8 cellular contexts compared by ENCODE assay signal in the genomic region with DNA sequence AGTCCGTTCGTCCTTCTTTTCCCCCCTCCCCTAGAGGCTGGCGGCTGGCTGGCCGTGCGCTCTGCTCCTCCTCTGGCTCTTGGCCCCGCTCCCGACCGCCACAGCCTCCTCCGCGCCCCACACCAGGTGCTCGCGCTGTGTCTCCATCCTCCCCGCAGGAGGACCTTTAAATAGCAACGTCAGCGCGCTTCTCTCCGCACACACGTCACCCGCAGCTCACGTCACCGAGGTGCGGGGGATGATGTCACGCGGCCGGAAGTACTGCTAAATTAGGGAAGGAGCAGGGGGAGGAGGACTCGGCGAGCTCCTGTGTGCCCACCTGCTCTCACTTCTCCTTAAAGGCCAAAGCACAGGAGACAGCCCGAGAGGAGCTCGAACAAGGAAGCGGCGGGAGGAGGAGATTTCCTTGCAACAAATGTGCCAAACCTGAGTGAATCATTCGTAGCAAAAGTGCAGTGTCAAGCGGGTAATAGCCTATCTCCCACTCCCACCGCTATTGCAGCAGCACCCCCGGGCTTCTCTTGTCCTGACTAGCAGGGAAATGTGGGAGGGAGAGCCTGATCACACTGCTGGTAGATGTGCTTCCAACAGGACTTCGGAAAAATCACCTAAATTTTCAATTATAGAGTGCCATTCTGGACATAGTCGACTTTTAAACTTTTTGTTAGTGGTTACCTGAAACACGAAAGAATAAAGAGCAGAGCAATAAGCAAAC. TPM values are rescaled to one million over a fixed set of nuclear protein-coding genes. Genes with fewer than 3 reads are reported as not detected.
DNase-seq lines count a peak whose midpoint lies in the region; ATAC-seq and TF ChIP-seq lines count a peak whose summit lies in the region.

No MANE protein-coding gene starts in this region.

- peak; percentile 88 to 89 for ATAC-seq in activated naive CD4-positive, alpha-beta T cell treated with anti-CD3 and anti-CD28 coated beads, Interleukin-2, amount 50 U/mL, for 72 hours

- H3K4me1 Mint-ChIP-seq in HFFc6 (ENCODE audit: low read depth) = peaks cover 30% of the 10 kb centered on the region

- 0 out of 2 replicates have a peak overlapping the region, but pooled peaks have one; percentile 23 for H3K27ac ChIP-seq in SK-N-MC
- peak overlapping the region; percentile 95 to 97 for H3K27ac ChIP-seq in testis

- no peaks in the 10 kb centered on the region for H3K36me3 Mint-ChIP-seq in HFFc6 (ENCODE audit: low read depth)
- H3K36me3 Mint-ChIP-seq in activated naive CD4-positive, alpha-beta T cell treated with anti-CD3 and anti-CD28 coated beads, Interleukin-2, amount 50 U/mL, for 72 hours = peaks cover 0 to 5% of the 10 kb centered on the region in 2 donors

- no peaks in the 10 kb centered on the region for H3K4me1 ChIP-seq in testis

- 1 to 3% methylated on average over 13 to 36 of the region's 38 CpGs for WGBS in testis, 2 donors

- H3K4me3 Mint-ChIP-seq in HFFc6 = peak overlapping the region; percentile 94

- H3K27ac Mint-ChIP-seq in HFFc6 = peak overlapping the region; percentile 93
- H3K27ac Mint-ChIP-seq in activated naive CD4-positive, alpha-beta T cell treated with anti-CD3 and anti-CD28 coated beads, Interleukin-2, amount 50 U/mL, for 72 hours = peak overlapping the region; percentile 90 to 92

- H3K4me3 ChIP-seq in GM06990 (replicated peaks; ENCODE audit: low read depth, low read length) = peak overlapping the region; percentile 70
- peak overlapping the region; percentile 92 for H3K4me3 ChIP-seq in SK-N-MC
- H3K4me3 ChIP-seq in testis = peak overlapping the region; percentile 77 to 84

- H3K27me3 ChIP-seq in GM06990 (replicated peaks; ENCODE audit: control insufficient read depth, insufficient read depth, low read length) (no peaks in the 10 kb centered on the region), testis (no peaks in the 10 kb centered on the region)

- DNase-seq in GM06990 (ENCODE audit: extremely low read depth, insufficient read length) = peak; percentile 95
- peak; percentile 72 for DNase-seq in HFFc6
- DNase-seq in NAMALWA (ENCODE audit: low spot score) = peak; percentile 96
- DNase-seq in SK-N-MC (ENCODE audit: low read depth, low spot score) = peak; percentile 48
- DNase-seq in activated naive CD4-positive, alpha-beta T cell treated with anti-CD3 and anti-CD28 coated beads, Interleukin-2, amount 50 U/mL, for 72 hours (ENCODE audit: low spot score in 2 of 2) = peak; percentile 82 to 89
- peak; percentile 95 for DNase-seq in glomerular visceral epithelial cell (ENCODE audit: extremely low spot score)
- DNase-seq in occipital lobe (lab: John Stamatoyannopoulos, UW) = peak; percentile 89
- peak; percentile 96 for DNase-seq in testis

- no peaks in the 10 kb centered on the region for H3K9me3 ChIP-seq in SK-N-MC (ENCODE audit: low read depth, low read length)
- H3K9me3 ChIP-seq in testis = no peaks in the 10 kb centered on the region

- peaks cover 8% of the 10 kb centered on the region for H3K27me3 Mint-ChIP-seq in HFFc6 (ENCODE audit: insufficient read depth)

- H3K36me3 ChIP-seq in GM06990 (ENCODE audit: control insufficient read depth, insufficient read depth, low read length) (no peaks in the 10 kb centered on the region), SK-N-MC (ENCODE audit: insufficient read depth, low read length) (no peaks in the 10 kb centered on the region), testis (ENCODE audit: low read depth, missing control alignments) (no peaks in the 10 kb centered on the region)

- intact Hi-C loops in testis (cut with DNase I; ENCODE audit: low total_unique reads) = no loop called here

- peak overlapping the region; percentile 63 for H3K9ac ChIP-seq in SK-N-MC (ENCODE audit: insufficient read length)

- no peaks in the 10 kb centered on the region for H3K9me3 Mint-ChIP-seq in HFFc6
- H3K9me3 Mint-ChIP-seq in activated naive CD4-positive, alpha-beta T cell treated with anti-CD3 and anti-CD28 coated beads, Interleukin-2, amount 50 U/mL, for 72 hours = no peaks in the 10 kb centered on the region

- TF ChIP-seq POLR2A in testis (IDR thresholded peaks at IDR 0.05) = peak; percentile 94

- TF ChIP-seq CTCF in GM06990 (IDR thresholded peaks at IDR 0.05; ENCODE audit: insufficient read depth, low read length, poor library complexity, severe bottlenecking) = no peak
- no peak for TF ChIP-seq CTCF in HFFc6 (IDR thresholded peaks at IDR 0.05)
- no peak for TF ChIP-seq CTCF in testis (IDR thresholded peaks at IDR 0.05)

RNA-seq across cellular contexts. Expression of a gene that starts 0.6 kb away (rescaled TPM):
- 1 to 10 TPM; 2.0 to 5.1 (median 2.9) TPM for total RNA-seq in HFFc6 (2021; fragmentation: NEBNext Ultra II Directional; extraction: Animal tissue kit (Norgen Biotek cat#: 25700))
- 1 to 10 TPM; 2.0 to 8.5 TPM for total RNA-seq in activated naive CD4-positive, alpha-beta T cell treated with anti-CD3 and anti-CD28 coated beads, Interleukin-2, amount 50 U/mL, for 72 hours
- 174 TPM for total RNA-seq in occipital lobe
- 10 to 100 TPM; 20.4 to 23.0 TPM for total RNA-seq in testis
- 5.7 TPM for polyA plus RNA-seq in testis (ENCODE audit: insufficient read depth, low read depth, low replicate concordance)

Comparison
In these comparisons a context has a peak if more than half of its experiments do, and no peak if none do; other contexts are left out.
1. Peak in every context shown above with its lines: DNase-seq, ATAC-seq, H3K4me3 ChIP-seq and H3K27ac ChIP-seq.